ENCODE assay signal across 23 cellular contexts in the genomic region with DNA sequence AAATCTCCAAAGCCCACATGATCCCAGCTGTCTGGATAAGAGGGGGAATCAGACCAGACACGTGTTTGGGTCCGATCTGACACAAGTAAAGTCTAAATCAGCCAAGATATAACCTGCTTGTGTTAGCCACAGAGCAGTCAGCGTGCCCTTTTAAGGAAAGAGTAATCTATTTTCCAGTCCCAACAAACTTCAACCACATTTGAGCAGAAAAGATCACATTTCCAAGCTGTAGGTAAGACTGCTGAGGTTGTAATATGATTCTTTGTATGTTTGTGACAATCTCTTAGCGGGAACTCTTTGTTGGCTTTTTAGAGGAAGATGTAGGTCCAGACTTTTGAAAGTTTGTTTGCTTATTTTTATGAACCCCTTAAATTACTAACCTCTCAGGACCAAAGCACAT.
"Had no signal": no experiment of that assay in that cellular context is flagged by ENCODE, and none has a peak within 500 bp of the region (broad histone marks: within the 10 kb centered on the region; RNA-seq: fewer than 3 reads in every experiment).

No MANE protein-coding gene starts in this region.

- DNase-seq: activated CD4-positive, alpha-beta memory T cell treated with anti-CD3 and anti-CD28 coated beads, Interleukin-2, amount 10 ng/mL, durations not matched to agents 7 days and 5 days; activated CD4-positive, alpha-beta T cell treated with anti-CD3 and anti-CD28 coated beads for 4 hours; activated CD4-positive, CD25-positive, alpha-beta regulatory T cell; activated effector memory CD4-positive, alpha-beta T cell treated with anti-CD3 and anti-CD28 coated beads, Interleukin-2, amount 50 U/mL, for 16 hours; activated naive CD4-positive, alpha-beta T cell treated with anti-CD3 and anti-CD28 coated beads, Interleukin-2, amount 10 ng/mL, durations not matched to agents 7 days and 5 days; activated T-cell treated with anti-CD3 and anti-CD28 coated beads for 4 hours; amygdala; body of pancreas; cortex of kidney; heart left ventricle; left colon; lower lobe of right lung; occipital lobe; posterior cingulate gyrus; stimulated activated CD4-positive, alpha-beta T cell treated with anti-CD3 and anti-CD28 coated beads, Interleukin-2, amount 100 ng/mL, for 48 hours; stimulated activated CD8-positive, alpha-beta memory T cell treated with anti-CD3 and anti-CD28 coated beads, Interleukin-4, amount 100 ng/mL, for 48 hours; stimulated activated naive B cell treated with anti-CD40 and anti-IgM and Interleukin-4, amounts not matched to agents 10 μg/mL and 1 μg/mL and 100 μg/mL, for 72 hours; transverse colon had no signal

- H3K36me3 ChIP-seq: cardiac muscle cell, gastroesophageal sphincter, heart left ventricle, lower lobe of right lung, transverse colon had no signal

- H3K9me3 ChIP-seq: body of pancreas, transverse colon had no signal

- H3K4me1 ChIP-seq: body of pancreas, gastroesophageal sphincter, heart left ventricle, lower lobe of right lung, transverse colon had no signal

- H3K27me3 ChIP-seq: body of pancreas, cardiac muscle cell, heart left ventricle, transverse colon had no signal

- H3K4me3 ChIP-seq: body of pancreas, cardiac muscle cell, gastroesophageal sphincter, heart left ventricle, lower lobe of right lung, transverse colon had no signal

- ATAC-seq: body of pancreas; gastroesophageal sphincter; heart left ventricle; left colon; lower lobe of right lung; natural killer cell treated with Interleukin-12 subunit alpha and Interleukin-12 subunit beta and Interleukin-15 and Interleukin-18, amount 100 ng/mL, for 72 hours; sciatic nerve; stimulated activated naive B cell treated with anti-CD40 and anti-IgM and Interleukin-4, amounts not matched to agents 10 μg/mL and 1 μg/mL and 100 μg/mL, for 72 hours had no signal

- H3K27ac ChIP-seq: body of pancreas, cardiac muscle cell, epithelial cell of prostate, gastroesophageal sphincter, heart left ventricle, lower lobe of right lung, transverse colon had no signal
